Comparison of ENCODE assay signal across 8 cellular contexts in the genomic region with DNA sequence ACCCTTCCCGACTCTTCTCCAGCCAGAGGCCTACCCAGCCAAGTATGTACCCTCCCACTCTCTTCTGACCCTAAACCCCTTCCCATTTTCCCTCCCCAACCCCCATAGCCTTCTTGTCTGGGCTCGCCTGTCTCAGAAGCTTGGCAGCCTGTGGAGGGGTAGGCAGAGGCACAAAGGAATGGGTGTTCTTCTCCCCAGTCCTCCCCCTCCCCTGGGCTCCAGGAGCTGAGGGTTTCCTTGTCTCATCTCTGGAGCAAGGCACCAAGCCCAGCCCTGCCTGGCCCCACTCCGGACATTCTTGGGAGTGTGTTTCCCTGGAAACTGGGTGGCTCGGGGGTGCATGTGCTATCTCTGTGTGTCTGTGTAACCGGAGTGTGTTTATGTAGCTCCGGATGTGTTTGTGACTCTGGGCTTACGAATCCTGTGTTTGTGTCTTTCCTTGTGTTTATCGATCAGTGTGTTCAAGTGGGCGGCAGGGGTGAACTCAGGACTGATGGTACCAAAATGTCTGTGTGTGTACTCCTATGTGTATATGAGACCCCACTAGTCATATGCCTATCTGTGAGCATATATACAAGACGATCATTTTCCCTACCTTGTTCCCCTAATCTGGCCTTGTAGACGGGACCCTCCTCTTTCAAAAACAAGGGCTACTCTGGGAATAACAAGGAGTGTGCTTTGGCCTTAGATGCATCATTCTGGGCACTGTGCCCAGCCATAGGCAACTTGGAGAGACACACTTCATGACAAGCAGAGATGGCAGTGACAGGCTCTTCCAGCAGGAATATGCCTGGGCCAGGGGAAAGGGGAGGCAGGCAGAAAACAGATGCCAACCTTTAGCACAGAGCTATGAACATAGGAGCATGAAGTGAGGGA. TPM values are rescaled to one million over a fixed set of nuclear protein-coding genes. Genes with fewer than 3 reads are reported as not detected.
A peak's percentile ranks its signal among the peaks of the same experiment; 100 is the strongest.
DNase-seq lines count a peak whose midpoint lies in the region; ATAC-seq and TF ChIP-seq lines count a peak whose summit lies in the region.

No MANE protein-coding gene starts in this region.

- ATAC-seq in left ventricle myocardium superior (peak; percentile 13), omental fat pad (ENCODE audit: low FRiP score) (no peak), GM18505 (IDR thresholded peaks at IDR 0.05; ENCODE audit: unreplicated experiment) (no peak)

- TF ChIP-seq CTCF in omental fat pad (IDR thresholded peaks at IDR 0.05) = no peak

- DNase-seq in ELR (ENCODE audit: low read depth) (peak; percentile 82), anterior cingulate cortex (lab: John Stamatoyannopoulos, UW) (peak in 54 of 58 donors; percentile 27 to 88 (median 72)), left ventricle myocardium superior (peak; percentile 81), retina (peak; percentile 63), omental fat pad (ENCODE audit: low spot score) (no peak)
- no peak for DNase-seq in activated CD4-positive, alpha-beta T cell treated with anti-CD3 and anti-CD28 coated beads, Interleukin-2, amount 50 U/mL, for 1 hour
- DNase-seq in stimulated activated CD4-positive, alpha-beta T cell treated with anti-CD3 and anti-CD28 coated beads, Interleukin-2, amount 100 ng/mL, for 48 hours = no peak

- intact Hi-C loops in left ventricle myocardium superior (cut with micrococcal nuclease) = no loop called here

- no peak for TF ChIP-seq POLR2A in GM18505 (IDR thresholded peaks at IDR 0.05; ENCODE audit: borderline replicate concordance, extremely low read depth, insufficient read depth, insufficient read length)

RNA-seq across cellular contexts. Expression of gene PHLDB1, which starts 10.9 kb away (rescaled TPM):
- 97.7 TPM for total RNA-seq in left ventricle myocardium superior
- 100 to 1,000 TPM; 163 to 363 (median 245) TPM for total RNA-seq in omental fat pad

RNA-seq across cellular contexts. Expression of gene ARCN1, which starts 46.1 kb away (rescaled TPM):
- total RNA-seq in left ventricle myocardium superior = 97.1 TPM
- total RNA-seq in omental fat pad = 100 to 1,000 TPM in 3 of 4 donors, 10 to 100 TPM in 1; 89.7 to 135 (median 117) TPM

RNA-seq across cellular contexts. Expression of gene IFT46, which starts 52.6 kb away (rescaled TPM):
- total RNA-seq in left ventricle myocardium superior = 22.4 TPM
- total RNA-seq in omental fat pad = 10 to 100 TPM; 18.1 to 31.4 (median 21.7) TPM

Comparison
In these comparisons a context has a peak if more than half of its experiments do, and no peak if none do; other contexts are left out.
1. DNase-seq: peak in ELR (single experiment), anterior cingulate cortex (54 of 58), left ventricle myocardium superior (single experiment) and retina (single experiment); none in omental fat pad (single experiment), activated CD4-positive, alpha-beta T cell treated with anti-CD3 and anti-CD28 coated beads, Interleukin-2, amount 50 U/mL, for 1 hour (single experiment) and stimulated activated CD4-positive, alpha-beta T cell treated with anti-CD3 and anti-CD28 coated beads, Interleukin-2, amount 100 ng/mL, for 48 hours (0 of 2).